ENCODE assay signal across 8 cellular contexts in genomic region chr2:203225423-203226039, GRCh38. TPM values are rescaled to one million over a fixed set of nuclear protein-coding genes. Genes with fewer than 3 reads are reported as not detected.
A peak's percentile ranks its signal among the peaks of the same experiment; 100 is the strongest.
DNase-seq lines count a peak whose midpoint lies in the region; ATAC-seq and TF ChIP-seq lines count a peak whose summit lies in the region.

No MANE protein-coding gene starts in this region.

- CTCF ChIA-PET in Calu3 (lab: Charles Lee) (interaction anchor here (0.6 to 2.5 kb wide), 3 partner anchors 393 to 684 kb away, joined by 3 to 11 read pairs (median 7); no protein-coding TSS in a partner anchor), OCI-LY7 (lab: Charles Lee; ENCODE audit: unreplicated experiment) (interaction anchor here (1.2 kb wide), 2 partner anchors 20 to 228 kb away, joined by 3 read pairs; no protein-coding TSS in a partner anchor)

- no peaks in the 10 kb centered on the region for H3K9me3 ChIP-seq in OCI-LY7 (ENCODE audit: low read length)
- H3K9me3 ChIP-seq in ascending aorta: no peaks in the 10 kb centered on the region

- DNase-seq in Calu3 (peak; percentile 43), OCI-LY7 (ENCODE audit: low spot score) (peak; percentile 45), ascending aorta (ENCODE audit: low spot score in 2 of 2) (no peak), left lobe of liver (ENCODE audit: low spot score) (no peak), NCI-H1092 treated with DMSO at 0.1 percent for 48 hours (lab: John Stamatoyannopoulos, UW) (no peak), cortex of kidney (lab: John Stamatoyannopoulos, UW) (no peak)

- H3K27me3 Mint-ChIP-seq in Calu3 (ENCODE audit: unreplicated experiment): no peaks in the 10 kb centered on the region

- H3K9me2 ChIP-seq in OCI-LY7 (ENCODE audit: insufficient read depth, low read length): no peaks in the 10 kb centered on the region

- no peak overlapping the region for H3K4me2 ChIP-seq in OCI-LY7 (ENCODE audit: low read length)

- BruUV-seq in Calu3 (replicated peaks; lab: Mats Ljungman, UMichigan): no TSS peak
- BruUV-seq in OCI-LY7 (replicated peaks; lab: Mats Ljungman, UMichigan): no TSS peak

- H3K4me3 ChIP-seq in OCI-LY7 (ENCODE audit: low read depth, low read length, poor library complexity, severe bottlenecking): no peak overlapping the region
- no peak overlapping the region for H3K4me3 ChIP-seq in ascending aorta

- no peaks in the 10 kb centered on the region for H3K79me2 ChIP-seq in OCI-LY7 (ENCODE audit: insufficient read depth, low read depth, low read length)

- no peaks in the 10 kb centered on the region for H4K20me1 ChIP-seq in OCI-LY7 (ENCODE audit: insufficient read depth, low read length)

- H3K9me3 Mint-ChIP-seq in Calu3 (ENCODE audit: low read depth, unreplicated experiment): no peaks in the 10 kb centered on the region

- ATAC-seq in GM21390 (IDR thresholded peaks at IDR 0.05; ENCODE audit: unreplicated experiment): peak; percentile 80
- ATAC-seq in left lobe of liver: peak; percentile 85
- ATAC-seq in HG02571 (IDR thresholded peaks at IDR 0.05; ENCODE audit: unreplicated experiment): no peak

- no peak overlapping the region for H2AFZ ChIP-seq in OCI-LY7 (ENCODE audit: low read length)

- H3K36me3 ChIP-seq in OCI-LY7 (ENCODE audit: insufficient read depth, low read length): no peaks in the 10 kb centered on the region
- H3K36me3 ChIP-seq in ascending aorta: peaks cover 0 to 7% of the 10 kb centered on the region in 2 donors

- no peak overlapping the region for H3K27ac Mint-ChIP-seq in Calu3 (ENCODE audit: unreplicated experiment)

- POLR2A ChIA-PET in OCI-LY7 (lab: Charles Lee): interaction anchor here (0.6 to 1.0 kb wide), 7 partner anchors 17 to 1638 kb away, joined by 3 to 4 read pairs (median 3); no protein-coding TSS in a partner anchor

- H3K27me3 ChIP-seq in ascending aorta: no peaks in the 10 kb centered on the region

- intact Hi-C loops in Calu3 (cut with micrococcal nuclease; ENCODE audit: unreplicated experiment) (loop anchor here (1.0 to 5.0 kb wide), 3 partner anchors 227 to 684 kb away; no protein-coding TSS in a partner anchor), OCI-LY7 (cut with micrococcal nuclease; ENCODE audit: unreplicated experiment) (loop anchor here (1.0 to 2.0 kb wide), 2 partner anchors 229 to 589 kb away; no protein-coding TSS in a partner anchor), ascending aorta (cut with DNase I) (no loop called here)

- H3K4me1 Mint-ChIP-seq in Calu3 (ENCODE audit: low read depth, unreplicated experiment): no peaks in the 10 kb centered on the region

- no peak overlapping the region for H3K27ac ChIP-seq in OCI-LY7 (ENCODE audit: low read depth, low read length, poor library complexity, severe bottlenecking)
- H3K27ac ChIP-seq in ascending aorta: no peak overlapping the region

- no peaks in the 10 kb centered on the region for H3K4me1 ChIP-seq in OCI-LY7 (ENCODE audit: insufficient read depth, low read length, poor library complexity, severe bottlenecking)
- no peaks in the 10 kb centered on the region for H3K4me1 ChIP-seq in ascending aorta

- peaks cover 5% of the 10 kb centered on the region for H3K36me3 Mint-ChIP-seq in Calu3 (ENCODE audit: insufficient read depth, unreplicated experiment)

- TF ChIP-seq CTCF in Calu3 (IDR thresholded peaks at IDR 0.05; ENCODE audit: unreplicated experiment) (peak; percentile 76), OCI-LY7 (conservative IDR thresholded peaks at IDR 0.05; ENCODE audit: low read length) (peak; percentile 85), ascending aorta (IDR thresholded peaks at IDR 0.05) (peak; percentile 12 to 54 (median 34))

- H3K4me3 Mint-ChIP-seq in Calu3 (ENCODE audit: low read depth, unreplicated experiment): no peak overlapping the region

RNA-seq across cellular contexts. Expression of gene CYP20A1, which starts 13.3 kb away (rescaled TPM):
- total RNA-seq in Calu3 (2022) (14.2 and 15.1 TPM in 2 replicates), OCI-LY7 (2022) (19.7 and 20.3 TPM in 2 replicates), ascending aorta (13.6 TPM), left lobe of liver (19.1 TPM)
- total RNA-seq in OCI-LY7 (2014; rRNA removed; shearing (Covaris generic)): 14.7 and 15.5 TPM in 2 replicates

Comparison
In these comparisons a context has a peak if more than half of its experiments do, and no peak if none do; other contexts are left out.
1. DNase-seq: peak in Calu3 (single experiment) and OCI-LY7 (single experiment); none in ascending aorta (0 of 2), left lobe of liver (single experiment), NCI-H1092 treated with DMSO at 0.1 percent for 48 hours (single experiment) and cortex of kidney (single experiment).
2. CTCF ChIP-seq: peak in every context shown above with its lines; median percentile 85 in OCI-LY7; 76 in Calu3; 34 in ascending aorta.